ENCODE assay signal across 1 cellular context in the genomic region with DNA sequence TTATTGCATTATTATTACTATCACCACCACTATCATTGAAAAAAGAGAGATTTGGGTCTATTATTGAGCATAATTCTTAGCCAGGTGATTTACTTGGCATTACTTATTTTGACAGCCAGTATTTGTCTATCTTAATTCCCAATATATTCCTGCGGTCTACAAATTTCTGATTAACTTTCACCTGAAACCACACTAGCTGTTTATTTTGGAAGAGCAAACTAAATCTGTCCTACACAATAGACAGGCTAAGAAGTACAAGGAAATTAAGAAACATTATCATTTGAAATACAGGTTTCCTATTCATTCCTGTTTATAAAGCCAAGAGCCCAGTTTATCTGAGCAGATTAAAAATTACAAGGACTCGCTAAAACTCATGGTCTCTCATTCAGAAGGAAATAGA.
TF ChIP-seq lines count a peak whose summit lies in the region.

No MANE protein-coding gene starts in this region.

TF ChIP-seq in GM12878, 131 proteins besides CTCF, POLR2A, EP300 and RAD21:
- no peak for TF ChIP-seq SP1 (IDR thresholded peaks at IDR 0.05; ENCODE audit: low read depth, low read length)
